Comparison of ENCODE assay signal across 1 cellular context in the genomic region with DNA sequence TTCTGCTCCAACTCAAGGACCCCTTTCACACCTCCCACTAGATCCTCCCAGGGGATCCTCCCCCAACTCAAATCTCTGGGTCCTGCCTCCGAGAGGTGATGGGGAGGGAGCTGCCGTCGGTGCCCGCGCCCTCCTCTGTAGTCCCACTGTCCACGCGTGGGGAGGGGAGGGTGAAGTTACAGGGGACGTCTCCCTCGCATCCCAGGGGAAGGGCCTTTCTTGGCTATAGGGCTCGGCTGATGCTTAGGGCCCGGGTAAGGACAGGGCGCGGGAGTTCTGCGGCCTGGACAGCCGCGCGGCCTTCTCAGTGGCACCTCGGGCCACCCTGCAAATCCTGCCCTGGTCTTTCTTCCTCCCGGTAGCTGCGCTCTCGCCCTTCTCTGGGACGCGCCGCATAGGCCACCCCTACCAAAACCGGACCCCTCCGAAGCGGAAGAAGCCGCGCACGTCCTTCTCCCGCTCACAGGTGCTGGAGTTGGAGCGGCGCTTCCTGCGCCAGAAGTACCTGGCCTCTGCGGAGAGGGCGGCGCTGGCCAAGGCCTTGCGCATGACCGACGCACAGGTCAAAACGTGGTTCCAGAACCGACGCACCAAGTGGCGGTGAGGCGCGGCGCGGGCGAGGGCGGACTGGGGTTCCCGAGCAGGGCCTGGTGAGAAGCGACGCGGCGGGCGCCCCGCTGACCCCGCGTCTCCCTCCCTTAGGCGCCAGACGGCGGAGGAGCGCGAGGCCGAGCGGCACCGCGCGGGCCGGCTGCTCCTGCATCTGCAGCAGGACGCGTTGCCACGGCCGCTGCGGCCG.
A peak's percentile ranks its signal among the peaks of the same experiment; 100 is the strongest.
TF ChIP-seq lines count a peak whose summit lies in the region.

No MANE protein-coding gene starts in this region.

TF ChIP-seq in HepG2, 621 proteins besides CTCF, POLR2A, EP300 and RAD21 (continued from another document):
- TF ChIP-seq, protein P1, sequence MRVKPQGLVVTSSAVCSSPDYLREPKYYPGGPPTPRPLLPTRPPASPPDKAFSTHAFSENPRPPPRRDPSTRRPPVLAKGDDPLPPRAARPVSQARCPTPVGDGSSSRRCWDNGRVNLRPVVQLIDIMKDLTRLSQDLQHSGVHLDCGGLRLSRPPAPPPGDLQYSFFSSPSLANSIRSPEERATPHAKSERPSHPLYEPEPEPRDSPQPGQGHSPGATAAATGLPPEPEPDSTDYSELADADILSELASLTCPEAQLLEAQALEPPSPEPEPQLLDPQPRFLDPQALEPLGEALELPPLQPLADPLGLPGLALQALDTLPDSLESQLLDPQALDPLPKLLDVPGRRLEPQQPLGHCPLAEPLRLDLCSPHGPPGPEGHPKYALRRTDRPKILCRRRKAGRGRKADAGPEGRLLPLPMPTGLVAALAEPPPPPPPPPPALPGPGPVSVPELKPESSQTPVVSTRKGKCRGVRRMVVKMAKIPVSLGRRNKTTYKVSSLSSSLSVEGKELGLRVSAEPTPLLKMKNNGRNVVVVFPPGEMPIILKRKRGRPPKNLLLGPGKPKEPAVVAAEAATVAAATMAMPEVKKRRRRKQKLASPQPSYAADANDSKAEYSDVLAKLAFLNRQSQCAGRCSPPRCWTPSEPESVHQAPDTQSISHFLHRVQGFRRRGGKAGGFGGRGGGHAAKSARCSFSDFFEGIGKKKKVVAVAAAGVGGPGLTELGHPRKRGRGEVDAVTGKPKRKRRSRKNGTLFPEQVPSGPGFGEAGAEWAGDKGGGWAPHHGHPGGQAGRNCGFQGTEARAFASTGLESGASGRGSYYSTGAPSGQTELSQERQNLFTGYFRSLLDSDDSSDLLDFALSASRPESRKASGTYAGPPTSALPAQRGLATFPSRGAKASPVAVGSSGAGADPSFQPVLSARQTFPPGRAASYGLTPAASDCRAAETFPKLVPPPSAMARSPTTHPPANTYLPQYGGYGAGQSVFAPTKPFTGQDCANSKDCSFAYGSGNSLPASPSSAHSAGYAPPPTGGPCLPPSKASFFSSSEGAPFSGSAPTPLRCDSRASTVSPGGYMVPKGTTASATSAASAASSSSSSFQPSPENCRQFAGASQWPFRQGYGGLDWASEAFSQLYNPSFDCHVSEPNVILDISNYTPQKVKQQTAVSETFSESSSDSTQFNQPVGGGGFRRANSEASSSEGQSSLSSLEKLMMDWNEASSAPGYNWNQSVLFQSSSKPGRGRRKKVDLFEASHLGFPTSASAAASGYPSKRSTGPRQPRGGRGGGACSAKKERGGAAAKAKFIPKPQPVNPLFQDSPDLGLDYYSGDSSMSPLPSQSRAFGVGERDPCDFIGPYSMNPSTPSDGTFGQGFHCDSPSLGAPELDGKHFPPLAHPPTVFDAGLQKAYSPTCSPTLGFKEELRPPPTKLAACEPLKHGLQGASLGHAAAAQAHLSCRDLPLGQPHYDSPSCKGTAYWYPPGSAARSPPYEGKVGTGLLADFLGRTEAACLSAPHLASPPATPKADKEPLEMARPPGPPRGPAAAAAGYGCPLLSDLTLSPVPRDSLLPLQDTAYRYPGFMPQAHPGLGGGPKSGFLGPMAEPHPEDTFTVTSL (CRISPR knock-in tag; IDR thresholded peaks at IDR 0.05; ENCODE audit: borderline replicate concordance), result no peak
- TF ChIP-seq FOSL1 (CRISPR knock-in tag; IDR thresholded peaks at IDR 0.05; ENCODE audit: borderline replicate concordance), result no peak
- TF ChIP-seq TAF1 (CRISPR knock-in tag; IDR thresholded peaks at IDR 0.05), result peak; percentile 21; the same call in 1 of the 2 replicates
- TF ChIP-seq ARNT (IDR thresholded peaks at IDR 0.05), result no peak
- TF ChIP-seq POLR2G (IDR thresholded peaks at IDR 0.05; ENCODE audit: low read depth, low read length), result peak; percentile 16; the same call in 1 of the 2 replicates
- no peak for TF ChIP-seq ZFP36L1 (CRISPR knock-in tag; IDR thresholded peaks at IDR 0.05)
- TF ChIP-seq, protein P2, sequence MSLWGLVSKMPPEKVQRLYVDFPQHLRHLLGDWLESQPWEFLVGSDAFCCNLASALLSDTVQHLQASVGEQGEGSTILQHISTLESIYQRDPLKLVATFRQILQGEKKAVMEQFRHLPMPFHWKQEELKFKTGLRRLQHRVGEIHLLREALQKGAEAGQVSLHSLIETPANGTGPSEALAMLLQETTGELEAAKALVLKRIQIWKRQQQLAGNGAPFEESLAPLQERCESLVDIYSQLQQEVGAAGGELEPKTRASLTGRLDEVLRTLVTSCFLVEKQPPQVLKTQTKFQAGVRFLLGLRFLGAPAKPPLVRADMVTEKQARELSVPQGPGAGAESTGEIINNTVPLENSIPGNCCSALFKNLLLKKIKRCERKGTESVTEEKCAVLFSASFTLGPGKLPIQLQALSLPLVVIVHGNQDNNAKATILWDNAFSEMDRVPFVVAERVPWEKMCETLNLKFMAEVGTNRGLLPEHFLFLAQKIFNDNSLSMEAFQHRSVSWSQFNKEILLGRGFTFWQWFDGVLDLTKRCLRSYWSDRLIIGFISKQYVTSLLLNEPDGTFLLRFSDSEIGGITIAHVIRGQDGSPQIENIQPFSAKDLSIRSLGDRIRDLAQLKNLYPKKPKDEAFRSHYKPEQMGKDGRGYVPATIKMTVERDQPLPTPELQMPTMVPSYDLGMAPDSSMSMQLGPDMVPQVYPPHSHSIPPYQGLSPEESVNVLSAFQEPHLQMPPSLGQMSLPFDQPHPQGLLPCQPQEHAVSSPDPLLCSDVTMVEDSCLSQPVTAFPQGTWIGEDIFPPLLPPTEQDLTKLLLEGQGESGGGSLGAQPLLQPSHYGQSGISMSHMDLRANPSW (CRISPR knock-in tag; IDR thresholded peaks at IDR 0.05; ENCODE audit: borderline replicate concordance), result no peak
- TF ChIP-seq, protein P3, sequence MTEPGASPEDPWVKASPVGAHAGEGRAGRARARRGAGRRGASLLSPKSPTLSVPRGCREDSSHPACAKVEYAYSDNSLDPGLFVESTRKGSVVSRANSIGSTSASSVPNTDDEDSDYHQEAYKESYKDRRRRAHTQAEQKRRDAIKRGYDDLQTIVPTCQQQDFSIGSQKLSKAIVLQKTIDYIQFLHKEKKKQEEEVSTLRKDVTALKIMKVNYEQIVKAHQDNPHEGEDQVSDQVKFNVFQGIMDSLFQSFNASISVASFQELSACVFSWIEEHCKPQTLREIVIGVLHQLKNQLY (CRISPR knock-in tag; IDR thresholded peaks at IDR 0.05), result no peak
- TF ChIP-seq ZZZ3 (CRISPR knock-in tag; IDR thresholded peaks at IDR 0.05; ENCODE audit: borderline replicate concordance), result no peak
- TF ChIP-seq, protein P4, sequence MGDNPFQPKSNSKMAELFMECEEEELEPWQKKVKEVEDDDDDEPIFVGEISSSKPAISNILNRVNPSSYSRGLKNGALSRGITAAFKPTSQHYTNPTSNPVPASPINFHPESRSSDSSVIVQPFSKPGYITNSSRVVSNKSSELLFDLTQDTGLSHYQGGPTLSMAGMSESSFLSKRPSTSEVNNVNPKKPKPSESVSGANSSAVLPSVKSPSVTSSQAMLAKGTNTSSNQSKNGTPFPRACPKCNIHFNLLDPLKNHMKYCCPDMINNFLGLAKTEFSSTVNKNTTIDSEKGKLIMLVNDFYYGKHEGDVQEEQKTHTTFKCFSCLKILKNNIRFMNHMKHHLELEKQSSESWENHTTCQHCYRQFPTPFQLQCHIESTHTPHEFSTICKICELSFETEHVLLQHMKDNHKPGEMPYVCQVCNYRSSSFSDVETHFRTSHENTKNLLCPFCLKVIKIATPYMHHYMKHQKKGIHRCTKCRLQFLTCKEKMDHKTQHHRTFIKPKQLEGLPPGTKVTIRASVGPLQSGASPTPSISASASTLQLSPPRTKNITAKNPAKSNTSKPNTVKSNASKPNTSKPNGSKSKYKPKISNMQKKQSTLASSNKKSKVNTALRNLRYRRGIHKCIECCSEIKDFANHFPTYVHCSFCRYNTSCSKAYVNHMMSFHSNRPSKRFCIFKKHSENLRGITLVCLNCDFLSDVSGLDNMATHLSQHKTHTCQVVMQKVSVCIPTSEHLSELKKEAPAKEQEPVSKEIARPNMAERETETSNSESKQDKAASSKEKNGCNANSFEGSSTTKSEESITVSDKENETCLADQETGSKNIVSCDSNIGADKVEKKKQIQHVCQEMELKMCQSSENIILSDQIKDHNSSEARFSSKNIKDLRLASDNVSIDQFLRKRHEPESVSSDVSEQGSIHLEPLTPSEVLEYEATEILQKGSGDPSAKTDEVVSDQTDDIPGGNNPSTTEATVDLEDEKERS (CRISPR knock-in tag; IDR thresholded peaks at IDR 0.05), result no peak
- TF ChIP-seq SP4 (CRISPR knock-in tag; IDR thresholded peaks at IDR 0.05), result no peak
